27 cellular contexts compared by ENCODE assay signal in genomic region chr1:163188947-163189346, GRCh38.
"Had no signal": no experiment of that assay in that cellular context is flagged by ENCODE, and none has a peak within 500 bp of the region (broad histone marks: within the 10 kb centered on the region; RNA-seq: fewer than 3 reads in every experiment).

No MANE protein-coding gene starts in this region.

- ATAC-seq: foreskin keratinocyte; left colon; left ventricle myocardium superior; lower lobe of right lung; natural killer cell; psoas muscle; right cardiac atrium; stimulated activated memory B cell treated with anti-CD40 and anti-IgM and Interleukin-4, amounts not matched to agents 10 μg/mL and 1 μg/mL and 100 μg/mL, for 72 hours; stimulated activated naive CD8-positive, alpha-beta T cell treated with anti-CD3 and anti-CD28 coated beads, Interleukin-15, Interleukin-2, amounts not matched to agents 100 U/mL and 50 U/mL, for 24 hours; upper lobe of right lung had no signal

- H3K27ac Mint-ChIP-seq: immature natural killer cell; natural killer cell; stimulated activated memory B cell treated with anti-CD40 and anti-IgM and Interleukin-4, amounts not matched to agents 10 μg/mL and 1 μg/mL and 100 μg/mL, for 72 hours had no signal

- H3K4me1 Mint-ChIP-seq: immature natural killer cell; natural killer cell; stimulated activated memory B cell treated with anti-CD40 and anti-IgM and Interleukin-4, amounts not matched to agents 10 μg/mL and 1 μg/mL and 100 μg/mL, for 72 hours had no signal

- H3K4me3 ChIP-seq: coronary artery, esophagus muscularis mucosa, lower lobe of right lung, ovary, psoas muscle, sigmoid colon, testis, transverse colon, upper lobe of right lung, vagina had no signal

- H3K4me3 Mint-ChIP-seq: immature natural killer cell; natural killer cell; stimulated activated memory B cell treated with anti-CD40 and anti-IgM and Interleukin-4, amounts not matched to agents 10 μg/mL and 1 μg/mL and 100 μg/mL, for 72 hours had no signal

- H3K36me3 ChIP-seq: esophagus muscularis mucosa, lower lobe of right lung, ovary, sigmoid colon, transverse colon, upper lobe of right lung, vagina had no signal

- H3K9me3 Mint-ChIP-seq: natural killer cell; stimulated activated memory B cell treated with anti-CD40 and anti-IgM and Interleukin-4, amounts not matched to agents 10 μg/mL and 1 μg/mL and 100 μg/mL, for 72 hours had no signal

- H3K9me3 ChIP-seq: esophagus muscularis mucosa, lower lobe of right lung, ovary, psoas muscle, sigmoid colon, testis, transverse colon, upper lobe of right lung, vagina had no signal

- DNase-seq: dermis blood vessel endothelial cell; effector memory CD4-positive, alpha-beta T cell; foreskin keratinocyte; hypothalamus; immature natural killer cell; islet precursor cell; kidney glomerular epithelial cell; left colon; left ventricle myocardium superior; lower lobe of right lung; natural killer cell; occipital lobe; ovary; posterior cingulate gyrus; psoas muscle; right cardiac atrium; sigmoid colon; stimulated activated CD4-positive, alpha-beta T cell treated with anti-CD3 and anti-CD28 coated beads, Interleukin-4, amount 100 ng/mL, for 4 hours; stimulated activated naive CD8-positive, alpha-beta T cell treated with anti-CD3 and anti-CD28 coated beads, Interleukin-15, Interleukin-2, amounts not matched to agents 100 U/mL and 50 U/mL, for 24 hours; substantia nigra; testis; transverse colon; upper lobe of right lung had no signal

- H3K27me3 ChIP-seq: esophagus muscularis mucosa, ovary, sigmoid colon, testis, transverse colon, upper lobe of right lung, vagina had no signal

- H3K27ac ChIP-seq: esophagus muscularis mucosa, foreskin keratinocyte, lower lobe of right lung, ovary, psoas muscle, sigmoid colon, testis, transverse colon, upper lobe of right lung, vagina had no signal

- H3K36me3 Mint-ChIP-seq: immature natural killer cell; natural killer cell; stimulated activated memory B cell treated with anti-CD40 and anti-IgM and Interleukin-4, amounts not matched to agents 10 μg/mL and 1 μg/mL and 100 μg/mL, for 72 hours had no signal

- H3K4me1 ChIP-seq: esophagus muscularis mucosa, foreskin keratinocyte, psoas muscle, testis, transverse colon, vagina had no signal
